Comparison of ENCODE assay signal across 8 cellular contexts in genomic region chr1:39409055-39409816, GRCh38.
DNase-seq lines count a peak whose midpoint lies in the region; ATAC-seq and TF ChIP-seq lines count a peak whose summit lies in the region.

No MANE protein-coding gene starts in this region.

- peak overlapping the region; percentile 89 for H3K4me3 ChIP-seq in colonic mucosa

- peak; percentile 26 for ATAC-seq in HG02938 (IDR thresholded peaks at IDR 0.05; ENCODE audit: unreplicated experiment)
- peak; percentile 3 for ATAC-seq in stimulated activated naive CD8-positive, alpha-beta T cell treated with anti-CD3 and anti-CD28 coated beads, Interleukin-15, Interleukin-2, amounts not matched to agents 100 U/mL and 50 U/mL, for 24 hours

- peak overlapping the region; percentile 80 for H3K27ac ChIP-seq in colonic mucosa
- H3K27ac ChIP-seq in layer of hippocampus (ENCODE audit: low read depth, low read length), result peak overlapping the region; percentile 88

- H3K9me3 ChIP-seq in colonic mucosa, result no peaks in the 10 kb centered on the region

- no peaks in the 10 kb centered on the region for H3K36me3 ChIP-seq in colonic mucosa

- no peak for TF ChIP-seq CTCF in colonic mucosa (IDR thresholded peaks at IDR 0.05)

- H3K27me3 ChIP-seq in colonic mucosa, result no peaks in the 10 kb centered on the region
- no peaks in the 10 kb centered on the region for H3K27me3 ChIP-seq in layer of hippocampus (ENCODE audit: control insufficient read depth, insufficient read depth, low read length)

- DNase-seq in activated CD4-positive, CD25-positive, alpha-beta regulatory T cell treated with anti-CD3 and anti-CD28 coated beads, Interleukin-2, amount 50 U/mL, for 72 hours, result peak; percentile 54
- DNase-seq in activated CD4-positive, CD25-positive, alpha-beta regulatory T cell (lab: John Stamatoyannopoulos, UW), result no peak
- DNase-seq in colonic mucosa (peak; percentile 57), occipital lobe (lab: John Stamatoyannopoulos, UW) (no peak)
- DNase-seq in stimulated activated naive CD8-positive, alpha-beta T cell treated with anti-CD3 and anti-CD28 coated beads, Interleukin-15, Interleukin-2, amounts not matched to agents 100 U/mL and 50 U/mL, for 24 hours, result peak; percentile 17

- H3K4me1 ChIP-seq in colonic mucosa, result peaks cover 4% of the 10 kb centered on the region

- intact Hi-C loops in colonic mucosa (cut with DNase I), result no loop called here

- peak overlapping the region; percentile 65 to 81 for H3K9ac ChIP-seq in colonic mucosa (ENCODE audit: low read depth in 2 of 2, low read length in 2 of 2)

TF ChIP-seq in PFSK-1, 5 proteins besides CTCF, POLR2A, EP300 and RAD21:
- TF ChIP-seq FOXP2 (optimal IDR thresholded peaks at IDR 0.05; ENCODE audit: borderline replicate concordance, extremely low read depth, extremely low read length, insufficient read depth), result peak; percentile 2
- TF ChIP-seq REST (IDR thresholded peaks at IDR 0.05; ENCODE audit: insufficient read depth in 1 of 2, low read depth in 2 of 2, low read length in 2 of 2), result no peak; a peak in 1 of 4 replicates
- peak; percentile 85; the same call in 1 of the 2 replicates for TF ChIP-seq SIN3A (IDR thresholded peaks at IDR 0.05; ENCODE audit: borderline replicate concordance, insufficient read depth, low read length)
- TF ChIP-seq TAF1 (IDR thresholded peaks at IDR 0.05; ENCODE audit: borderline replicate concordance, insufficient read depth, low read length), result no peak; the same call in 1 of the 2 replicates
TF ChIP-seq in PFSK-1: peak in this region for 2.

Comparison
In these comparisons a context has a peak if more than half of its experiments do, and no peak if none do; other contexts are left out.
1. DNase-seq: peak in activated CD4-positive, CD25-positive, alpha-beta regulatory T cell treated with anti-CD3 and anti-CD28 coated beads, Interleukin-2, amount 50 U/mL, for 72 hours (single experiment), colonic mucosa (single experiment) and stimulated activated naive CD8-positive, alpha-beta T cell treated with anti-CD3 and anti-CD28 coated beads, Interleukin-15, Interleukin-2, amounts not matched to agents 100 U/mL and 50 U/mL, for 24 hours (single experiment); none in activated CD4-positive, CD25-positive, alpha-beta regulatory T cell (0 of 4) and occipital lobe (single experiment).